ENCODE assay signal across 20 cellular contexts in the genomic region with DNA sequence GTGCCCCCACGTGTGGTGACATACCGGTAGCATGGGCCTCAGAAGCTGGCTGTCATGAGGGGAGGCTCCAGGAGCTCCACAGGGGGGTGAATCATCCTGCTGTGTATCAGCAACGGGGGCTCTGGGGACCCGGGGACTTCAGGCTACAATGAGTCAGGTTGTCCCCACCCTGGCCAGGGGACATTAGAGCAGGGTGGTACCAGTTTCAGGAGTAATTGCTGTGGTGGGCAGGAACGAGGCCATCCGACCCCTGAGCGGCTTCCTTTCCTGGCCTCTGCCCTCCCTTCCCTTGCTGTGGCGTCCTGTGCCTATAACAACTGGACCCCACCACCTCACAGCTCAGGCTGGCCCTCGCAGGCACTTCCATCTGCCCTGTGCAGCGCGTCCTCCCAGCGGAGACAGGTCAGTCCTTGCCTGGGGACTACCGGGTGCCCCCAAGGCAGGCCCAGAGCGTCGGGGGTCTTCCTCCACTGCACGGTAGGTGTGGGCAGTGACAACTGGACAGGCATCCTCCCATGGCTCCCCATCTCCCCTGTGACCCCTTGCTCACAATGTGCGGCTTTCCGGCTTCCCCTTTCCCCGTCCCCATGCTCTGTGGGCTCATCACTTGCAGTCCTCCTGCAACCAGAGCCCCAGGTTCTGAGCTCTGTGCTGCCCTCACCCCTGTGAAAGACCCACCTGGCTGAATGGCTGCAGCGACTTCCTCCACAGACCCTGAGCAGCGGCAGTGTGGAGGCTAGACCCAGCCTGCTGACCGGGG. TPM values are rescaled to one million over a fixed set of nuclear protein-coding genes. Genes with fewer than 3 reads are reported as not detected.
DNase-seq lines count a peak whose midpoint lies in the region; ATAC-seq, FAIRE-seq and TF ChIP-seq lines count a peak whose summit lies in the region.
"Had no signal": no experiment of that assay in that cellular context is flagged by ENCODE, and none has a peak within 500 bp of the region (broad histone marks: within the 10 kb centered on the region; RNA-seq: fewer than 3 reads in every experiment).

No MANE protein-coding gene starts in this region.

- DNase-seq in GM10248 (ENCODE audit: extremely low spot score) (peak; percentile 5), sigmoid colon (peak; percentile 54), DMS 273 treated with DMSO at 0.1 percent for 48 hours (lab: John Stamatoyannopoulos, UW) (no peak), RCC 7860 (ENCODE audit: low spot score) (no peak), T-helper 1 cell (no peak)
- DNase-seq: ACHN; Calu3; CD4-positive, alpha-beta T cell; DMS79 treated with DMSO at 0.1 percent for 48 hours; GDM1; GM23248; HFFc6; MM.1S; NCI-H1105; NCI-H187; PC-9; SHP77 treated with DMSO at 0.1 percent for 48 hours had no signal

- H3K27me3 ChIP-seq in gastroesophageal sphincter = no peaks in the 10 kb centered on the region
- H3K27me3 ChIP-seq in layer of hippocampus (ENCODE audit: control insufficient read depth, insufficient read depth, low read length) = no peaks in the 10 kb centered on the region
- no peaks in the 10 kb centered on the region for H3K27me3 ChIP-seq in sigmoid colon

- FAIRE-seq in RCC 7860 (lab: Jason Lieb, UNC) = no peak

- H3K36me3 ChIP-seq in gastroesophageal sphincter = no peaks in the 10 kb centered on the region
- H3K36me3 ChIP-seq in sigmoid colon = no peaks in the 10 kb centered on the region

- CTCF ChIA-PET in GM10248 (lab: Yijun Ruan, JAX) = no interaction called here

- H3K27ac ChIP-seq in gastroesophageal sphincter = peak overlapping the region in 3 of 4 donors; percentile 41 to 78 (median 69)
- H3K27ac ChIP-seq in layer of hippocampus (ENCODE audit: low read depth, low read length) = peak overlapping the region; percentile 14
- H3K27ac ChIP-seq in sigmoid colon = peak overlapping the region in 3 of 4 donors; percentile 65 to 75 (median 66)
- H3K27ac ChIP-seq: GM23248, PC-9 had no signal

- TF ChIP-seq CTCF in GM10248 (IDR thresholded peaks at IDR 0.05; ENCODE audit: control extremely low read depth, extremely low read depth, low read depth, missing control alignments) = no peak
- TF ChIP-seq CTCF in gastroesophageal sphincter (IDR thresholded peaks at IDR 0.05) = no peak
- no peak for TF ChIP-seq CTCF in sigmoid colon (IDR thresholded peaks at IDR 0.05)

- POLR2A ChIA-PET in GM10248 (lab: Yijun Ruan, JAX) = no interaction called here

- TF ChIP-seq POLR2A in gastroesophageal sphincter (IDR thresholded peaks at IDR 0.05) = no peak
- no peak for TF ChIP-seq POLR2A in sigmoid colon (IDR thresholded peaks at IDR 0.05)

- WGBS in gastroesophageal sphincter (ENCODE audit: low coverage in 1 of 2), 2 donors = 74 to 89% methylated on average over 4 to 5 of the region's 22 CpGs
- 89 to 90% methylated on average over 22 of the region's 22 CpGs for WGBS in sigmoid colon, 2 donors

- H3K9me3 ChIP-seq in gastroesophageal sphincter = peaks cover 0 to 4% (median 0%) of the 10 kb centered on the region in 3 donors
- no peaks in the 10 kb centered on the region for H3K9me3 ChIP-seq in sigmoid colon

- H3K4me1 ChIP-seq in gastroesophageal sphincter = peaks cover 0 to 20% (median 0%) of the 10 kb centered on the region in 3 donors
- peaks cover 0 to 14% (median 0%) of the 10 kb centered on the region in 4 donors for H3K4me1 ChIP-seq in sigmoid colon

- intact Hi-C loops in sigmoid colon (cut with DNase I) = no loop called here

- no peak overlapping the region for H3K4me3 ChIP-seq in gastroesophageal sphincter
- H3K4me3 ChIP-seq in sigmoid colon = no peak overlapping the region
- H3K4me3 ChIP-seq: GM23248, PC-9 had no signal

- ATAC-seq in gastroesophageal sphincter = peak; percentile 17
- no peak for ATAC-seq in HG03196 (IDR thresholded peaks at IDR 0.05; ENCODE audit: unreplicated experiment)

- TF ChIP-seq EP300 in gastroesophageal sphincter (IDR thresholded peaks at IDR 0.05) (no peak), sigmoid colon (IDR thresholded peaks at IDR 0.05) (no peak)

RNA-seq across cellular contexts. Expression of a gene that starts 57.0 kb away (rescaled TPM):
- total RNA-seq in gastroesophageal sphincter = 100 to 1,000 TPM in 1 of 4 donors, 10 to 100 TPM in 3; 69.5 to 110 (median 94.0) TPM
- 10 to 100 TPM; 21.9 to 50.2 (median 35.2) TPM for total RNA-seq in sigmoid colon
- 1 to 10 TPM in 2 of 3 donors, under 1 TPM in 1; 0.69 to 5.4 (median 4.2) TPM for polyA plus RNA-seq in sigmoid colon

Comparison
In these comparisons a context has a peak if more than half of its experiments do, and no peak if none do; other contexts are left out.
1. DNase-seq: peak in GM10248 (single experiment) and sigmoid colon (single experiment); none in DMS 273 treated with DMSO at 0.1 percent for 48 hours (single experiment), RCC 7860 (single experiment) and T-helper 1 cell (0 of 5).
2. H3K27ac ChIP-seq: peak in every context shown above with its lines; median percentile 69 in gastroesophageal sphincter; 66 in sigmoid colon; 14 in layer of hippocampus.